Comparison of ENCODE assay signal across 1 cellular context in the genomic region with DNA sequence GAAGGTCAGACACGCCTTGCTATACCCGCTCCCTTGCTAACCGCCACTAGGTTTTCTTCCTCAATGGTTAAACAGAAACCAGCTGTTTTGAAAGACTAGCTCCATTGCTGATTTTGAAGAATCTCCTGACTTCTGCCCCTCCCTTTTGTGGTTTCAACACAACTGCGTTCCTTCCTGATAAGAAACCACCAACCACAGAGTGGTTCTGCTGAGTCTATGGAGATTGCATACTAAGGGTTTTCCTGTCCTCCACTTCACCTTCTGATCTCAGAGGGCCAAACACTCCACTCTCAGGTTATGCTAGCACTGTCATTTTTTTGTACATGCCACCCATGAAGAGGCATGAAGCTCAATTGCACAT.
A peak's percentile ranks its signal among the peaks of the same experiment; 100 is the strongest.
TF ChIP-seq lines count a peak whose summit lies in the region.

No MANE protein-coding gene starts in this region.

TF ChIP-seq in K562, 482 proteins besides CTCF, POLR2A, EP300 and RAD21 (continued from another document and continues in another):
- TF ChIP-seq, protein P1, sequence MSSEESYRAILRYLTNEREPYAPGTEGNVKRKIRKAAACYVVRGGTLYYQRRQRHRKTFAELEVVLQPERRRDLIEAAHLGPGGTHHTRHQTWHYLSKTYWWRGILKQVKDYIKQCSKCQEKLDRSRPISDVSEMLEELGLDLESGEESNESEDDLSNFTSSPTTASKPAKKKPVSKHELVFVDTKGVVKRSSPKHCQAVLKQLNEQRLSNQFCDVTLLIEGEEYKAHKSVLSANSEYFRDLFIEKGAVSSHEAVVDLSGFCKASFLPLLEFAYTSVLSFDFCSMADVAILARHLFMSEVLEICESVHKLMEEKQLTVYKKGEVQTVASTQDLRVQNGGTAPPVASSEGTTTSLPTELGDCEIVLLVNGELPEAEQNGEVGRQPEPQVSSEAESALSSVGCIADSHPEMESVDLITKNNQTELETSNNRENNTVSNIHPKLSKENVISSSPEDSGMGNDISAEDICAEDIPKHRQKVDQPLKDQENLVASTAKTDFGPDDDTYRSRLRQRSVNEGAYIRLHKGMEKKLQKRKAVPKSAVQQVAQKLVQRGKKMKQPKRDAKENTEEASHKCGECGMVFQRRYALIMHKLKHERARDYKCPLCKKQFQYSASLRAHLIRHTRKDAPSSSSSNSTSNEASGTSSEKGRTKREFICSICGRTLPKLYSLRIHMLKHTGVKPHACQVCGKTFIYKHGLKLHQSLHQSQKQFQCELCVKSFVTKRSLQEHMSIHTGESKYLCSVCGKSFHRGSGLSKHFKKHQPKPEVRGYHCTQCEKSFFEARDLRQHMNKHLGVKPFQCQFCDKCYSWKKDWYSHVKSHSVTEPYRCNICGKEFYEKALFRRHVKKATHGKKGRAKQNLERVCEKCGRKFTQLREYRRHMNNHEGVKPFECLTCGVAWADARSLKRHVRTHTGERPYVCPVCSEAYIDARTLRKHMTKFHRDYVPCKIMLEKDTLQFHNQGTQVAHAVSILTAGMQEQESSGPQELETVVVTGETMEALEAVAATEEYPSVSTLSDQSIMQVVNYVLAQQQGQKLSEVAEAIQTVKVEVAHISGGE (CRISPR knock-in tag; IDR thresholded peaks at IDR 0.05) = no peak
- TF ChIP-seq FOXA1 (IDR thresholded peaks at IDR 0.05; ENCODE audit: borderline replicate concordance) = no peak
- TF ChIP-seq, protein P2, sequence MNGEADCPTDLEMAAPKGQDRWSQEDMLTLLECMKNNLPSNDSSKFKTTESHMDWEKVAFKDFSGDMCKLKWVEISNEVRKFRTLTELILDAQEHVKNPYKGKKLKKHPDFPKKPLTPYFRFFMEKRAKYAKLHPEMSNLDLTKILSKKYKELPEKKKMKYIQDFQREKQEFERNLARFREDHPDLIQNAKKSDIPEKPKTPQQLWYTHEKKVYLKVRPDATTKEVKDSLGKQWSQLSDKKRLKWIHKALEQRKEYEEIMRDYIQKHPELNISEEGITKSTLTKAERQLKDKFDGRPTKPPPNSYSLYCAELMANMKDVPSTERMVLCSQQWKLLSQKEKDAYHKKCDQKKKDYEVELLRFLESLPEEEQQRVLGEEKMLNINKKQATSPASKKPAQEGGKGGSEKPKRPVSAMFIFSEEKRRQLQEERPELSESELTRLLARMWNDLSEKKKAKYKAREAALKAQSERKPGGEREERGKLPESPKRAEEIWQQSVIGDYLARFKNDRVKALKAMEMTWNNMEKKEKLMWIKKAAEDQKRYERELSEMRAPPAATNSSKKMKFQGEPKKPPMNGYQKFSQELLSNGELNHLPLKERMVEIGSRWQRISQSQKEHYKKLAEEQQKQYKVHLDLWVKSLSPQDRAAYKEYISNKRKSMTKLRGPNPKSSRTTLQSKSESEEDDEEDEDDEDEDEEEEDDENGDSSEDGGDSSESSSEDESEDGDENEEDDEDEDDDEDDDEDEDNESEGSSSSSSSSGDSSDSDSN (IDR thresholded peaks at IDR 0.05; ENCODE audit: borderline replicate concordance in 1 of 2, low read depth in 2 of 2, low read length in 2 of 2) = no peak
- TF ChIP-seq, protein P3, sequence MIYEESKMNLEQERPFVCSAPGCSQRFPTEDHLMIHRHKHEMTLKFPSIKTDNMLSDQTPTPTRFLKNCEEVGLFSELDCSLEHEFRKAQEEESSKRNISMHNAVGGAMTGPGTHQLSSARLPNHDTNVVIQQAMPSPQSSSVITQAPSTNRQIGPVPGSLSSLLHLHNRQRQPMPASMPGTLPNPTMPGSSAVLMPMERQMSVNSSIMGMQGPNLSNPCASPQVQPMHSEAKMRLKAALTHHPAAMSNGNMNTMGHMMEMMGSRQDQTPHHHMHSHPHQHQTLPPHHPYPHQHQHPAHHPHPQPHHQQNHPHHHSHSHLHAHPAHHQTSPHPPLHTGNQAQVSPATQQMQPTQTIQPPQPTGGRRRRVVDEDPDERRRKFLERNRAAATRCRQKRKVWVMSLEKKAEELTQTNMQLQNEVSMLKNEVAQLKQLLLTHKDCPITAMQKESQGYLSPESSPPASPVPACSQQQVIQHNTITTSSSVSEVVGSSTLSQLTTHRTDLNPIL (CRISPR knock-in tag; IDR thresholded peaks at IDR 0.05) = no peak
- TF ChIP-seq ZNF324 (CRISPR knock-in tag; IDR thresholded peaks at IDR 0.05) = no peak
- TF ChIP-seq, protein P4, sequence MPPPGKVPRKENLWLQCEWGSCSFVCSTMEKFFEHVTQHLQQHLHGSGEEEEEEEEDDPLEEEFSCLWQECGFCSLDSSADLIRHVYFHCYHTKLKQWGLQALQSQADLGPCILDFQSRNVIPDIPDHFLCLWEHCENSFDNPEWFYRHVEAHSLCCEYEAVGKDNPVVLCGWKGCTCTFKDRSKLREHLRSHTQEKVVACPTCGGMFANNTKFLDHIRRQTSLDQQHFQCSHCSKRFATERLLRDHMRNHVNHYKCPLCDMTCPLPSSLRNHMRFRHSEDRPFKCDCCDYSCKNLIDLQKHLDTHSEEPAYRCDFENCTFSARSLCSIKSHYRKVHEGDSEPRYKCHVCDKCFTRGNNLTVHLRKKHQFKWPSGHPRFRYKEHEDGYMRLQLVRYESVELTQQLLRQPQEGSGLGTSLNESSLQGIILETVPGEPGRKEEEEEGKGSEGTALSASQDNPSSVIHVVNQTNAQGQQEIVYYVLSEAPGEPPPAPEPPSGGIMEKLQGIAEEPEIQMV (tag; conservative IDR thresholded peaks at IDR 0.05; ENCODE audit: low read depth) = no peak
- 0 out of 2 replicates have a peak, but pooled peaks have one; percentile 61 for TF ChIP-seq ZKSCAN8 (CRISPR knock-in tag; IDR thresholded peaks at IDR 0.05)
- TF ChIP-seq, protein P5, sequence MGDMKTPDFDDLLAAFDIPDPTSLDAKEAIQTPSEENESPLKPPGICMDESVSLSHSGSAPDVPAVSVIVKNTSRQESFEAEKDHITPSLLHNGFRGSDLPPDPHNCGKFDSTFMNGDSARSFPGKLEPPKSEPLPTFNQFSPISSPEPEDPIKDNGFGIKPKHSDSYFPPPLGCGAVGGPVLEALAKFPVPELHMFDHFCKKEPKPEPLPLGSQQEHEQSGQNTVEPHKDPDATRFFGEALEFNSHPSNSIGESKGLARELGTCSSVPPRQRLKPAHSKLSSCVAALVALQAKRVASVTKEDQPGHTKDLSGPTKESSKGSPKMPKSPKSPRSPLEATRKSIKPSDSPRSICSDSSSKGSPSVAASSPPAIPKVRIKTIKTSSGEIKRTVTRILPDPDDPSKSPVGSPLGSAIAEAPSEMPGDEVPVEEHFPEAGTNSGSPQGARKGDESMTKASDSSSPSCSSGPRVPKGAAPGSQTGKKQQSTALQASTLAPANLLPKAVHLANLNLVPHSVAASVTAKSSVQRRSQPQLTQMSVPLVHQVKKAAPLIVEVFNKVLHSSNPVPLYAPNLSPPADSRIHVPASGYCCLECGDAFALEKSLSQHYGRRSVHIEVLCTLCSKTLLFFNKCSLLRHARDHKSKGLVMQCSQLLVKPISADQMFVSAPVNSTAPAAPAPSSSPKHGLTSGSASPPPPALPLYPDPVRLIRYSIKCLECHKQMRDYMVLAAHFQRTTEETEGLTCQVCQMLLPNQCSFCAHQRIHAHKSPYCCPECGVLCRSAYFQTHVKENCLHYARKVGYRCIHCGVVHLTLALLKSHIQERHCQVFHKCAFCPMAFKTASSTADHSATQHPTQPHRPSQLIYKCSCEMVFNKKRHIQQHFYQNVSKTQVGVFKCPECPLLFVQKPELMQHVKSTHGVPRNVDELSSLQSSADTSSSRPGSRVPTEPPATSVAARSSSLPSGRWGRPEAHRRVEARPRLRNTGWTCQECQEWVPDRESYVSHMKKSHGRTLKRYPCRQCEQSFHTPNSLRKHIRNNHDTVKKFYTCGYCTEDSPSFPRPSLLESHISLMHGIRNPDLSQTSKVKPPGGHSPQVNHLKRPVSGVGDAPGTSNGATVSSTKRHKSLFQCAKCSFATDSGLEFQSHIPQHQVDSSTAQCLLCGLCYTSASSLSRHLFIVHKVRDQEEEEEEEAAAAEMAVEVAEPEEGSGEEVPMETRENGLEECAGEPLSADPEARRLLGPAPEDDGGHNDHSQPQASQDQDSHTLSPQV (IDR thresholded peaks at IDR 0.05) = no peak
- TF ChIP-seq ZNF253 (CRISPR knock-in tag; conservative IDR thresholded peaks at IDR 0.05) = no peak
- no peak for TF ChIP-seq NCOA4 (IDR thresholded peaks at IDR 0.05; ENCODE audit: partially characterized antibody)
- TF ChIP-seq ZBTB8A (IDR thresholded peaks at IDR 0.05; ENCODE audit: partially characterized antibody) = no peak
- TF ChIP-seq PML (IDR thresholded peaks at IDR 0.05; ENCODE audit: low read length) = peak; percentile 94
- no peak for TF ChIP-seq OTX1 (CRISPR knock-in tag; IDR thresholded peaks at IDR 0.05)
- no peak for TF ChIP-seq ZNF445 (CRISPR knock-in tag; IDR thresholded peaks at IDR 0.05; ENCODE audit: low read depth)
- TF ChIP-seq, protein P6, sequence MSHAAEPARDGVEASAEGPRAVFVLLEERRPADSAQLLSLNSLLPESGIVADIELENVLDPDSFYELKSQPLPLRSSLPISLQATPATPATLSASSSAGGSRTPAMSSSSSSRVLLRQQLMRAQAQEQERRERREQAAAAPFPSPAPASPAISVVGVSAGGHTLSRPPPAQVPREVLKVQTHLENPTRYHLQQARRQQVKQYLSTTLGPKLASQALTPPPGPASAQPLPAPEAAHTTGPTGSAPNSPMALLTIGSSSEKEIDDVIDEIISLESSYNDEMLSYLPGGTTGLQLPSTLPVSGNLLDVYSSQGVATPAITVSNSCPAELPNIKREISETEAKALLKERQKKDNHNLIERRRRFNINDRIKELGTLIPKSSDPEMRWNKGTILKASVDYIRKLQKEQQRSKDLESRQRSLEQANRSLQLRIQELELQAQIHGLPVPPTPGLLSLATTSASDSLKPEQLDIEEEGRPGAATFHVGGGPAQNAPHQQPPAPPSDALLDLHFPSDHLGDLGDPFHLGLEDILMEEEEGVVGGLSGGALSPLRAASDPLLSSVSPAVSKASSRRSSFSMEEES (CRISPR knock-in tag; IDR thresholded peaks at IDR 0.05) = no peak
- TF ChIP-seq, protein P7, sequence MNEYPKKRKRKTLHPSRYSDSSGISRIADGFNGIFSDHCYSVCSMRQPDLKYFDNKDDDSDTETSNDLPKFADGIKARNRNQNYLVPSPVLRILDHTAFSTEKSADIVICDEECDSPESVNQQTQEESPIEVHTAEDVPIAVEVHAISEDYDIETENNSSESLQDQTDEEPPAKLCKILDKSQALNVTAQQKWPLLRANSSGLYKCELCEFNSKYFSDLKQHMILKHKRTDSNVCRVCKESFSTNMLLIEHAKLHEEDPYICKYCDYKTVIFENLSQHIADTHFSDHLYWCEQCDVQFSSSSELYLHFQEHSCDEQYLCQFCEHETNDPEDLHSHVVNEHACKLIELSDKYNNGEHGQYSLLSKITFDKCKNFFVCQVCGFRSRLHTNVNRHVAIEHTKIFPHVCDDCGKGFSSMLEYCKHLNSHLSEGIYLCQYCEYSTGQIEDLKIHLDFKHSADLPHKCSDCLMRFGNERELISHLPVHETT (CRISPR knock-in tag; conservative IDR thresholded peaks at IDR 0.05 in 1 of 2, IDR thresholded peaks at IDR 0.05 in 1 of 2) = peak in 1 of 2 experiments; percentile 82; a peak in 2 of 4 replicates
- no peak for TF ChIP-seq CCAR2 (IDR thresholded peaks at IDR 0.05; ENCODE audit: low read depth, low read length)
- peak; percentile 68; the same call in 1 of the 2 replicates for TF ChIP-seq CREM (IDR thresholded peaks at IDR 0.05; ENCODE audit: low read depth)
- no peak for TF ChIP-seq ADNP (tag; IDR thresholded peaks at IDR 0.05)
- no peak for TF ChIP-seq KAT7 (CRISPR knock-in tag; IDR thresholded peaks at IDR 0.05; ENCODE audit: borderline replicate concordance)
- TF ChIP-seq BRD4 (IDR thresholded peaks at IDR 0.05) = no peak
- TF ChIP-seq ZNF3 (CRISPR knock-in tag; IDR thresholded peaks at IDR 0.05) = no peak
- TF ChIP-seq, protein P8, sequence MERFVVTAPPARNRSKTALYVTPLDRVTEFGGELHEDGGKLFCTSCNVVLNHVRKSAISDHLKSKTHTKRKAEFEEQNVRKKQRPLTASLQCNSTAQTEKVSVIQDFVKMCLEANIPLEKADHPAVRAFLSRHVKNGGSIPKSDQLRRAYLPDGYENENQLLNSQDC (CRISPR knock-in tag; IDR thresholded peaks at IDR 0.05) = no peak
- no peak for TF ChIP-seq BRF1 (IDR thresholded peaks at IDR 0.05; ENCODE audit: borderline replicate concordance, extremely low read depth, insufficient read length)
- peak; percentile 94 for TF ChIP-seq SOX6 (IDR thresholded peaks at IDR 0.05)
- TF ChIP-seq LARP7 (IDR thresholded peaks at IDR 0.05) = no peak
- TF ChIP-seq, protein P9, sequence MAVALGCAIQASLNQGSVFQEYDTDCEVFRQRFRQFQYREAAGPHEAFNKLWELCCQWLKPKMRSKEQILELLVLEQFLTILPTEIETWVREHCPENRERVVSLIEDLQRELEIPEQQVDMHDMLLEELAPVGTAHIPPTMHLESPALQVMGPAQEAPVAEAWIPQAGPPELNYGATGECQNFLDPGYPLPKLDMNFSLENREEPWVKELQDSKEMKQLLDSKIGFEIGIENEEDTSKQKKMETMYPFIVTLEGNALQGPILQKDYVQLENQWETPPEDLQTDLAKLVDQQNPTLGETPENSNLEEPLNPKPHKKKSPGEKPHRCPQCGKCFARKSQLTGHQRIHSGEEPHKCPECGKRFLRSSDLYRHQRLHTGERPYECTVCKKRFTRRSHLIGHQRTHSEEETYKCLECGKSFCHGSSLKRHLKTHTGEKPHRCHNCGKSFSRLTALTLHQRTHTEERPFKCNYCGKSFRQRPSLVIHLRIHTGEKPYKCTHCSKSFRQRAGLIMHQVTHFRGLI (CRISPR knock-in tag; IDR thresholded peaks at IDR 0.05) = no peak
- no peak for TF ChIP-seq CSDE1 (IDR thresholded peaks at IDR 0.05)
- no peak for TF ChIP-seq ZNF41 (CRISPR knock-in tag; conservative IDR thresholded peaks at IDR 0.05)
- TF ChIP-seq KDM5B (IDR thresholded peaks at IDR 0.05; ENCODE audit: insufficient replicate concordance, low read depth, low read length) = no peak
- TF ChIP-seq ZNF584 (CRISPR knock-in tag; IDR thresholded peaks at IDR 0.05; ENCODE audit: low read depth) = peak; percentile 72; the same call in 1 of the 2 replicates
- no peak for TF ChIP-seq TCF7L2 (IDR thresholded peaks at IDR 0.05; ENCODE audit: low read depth, low read length)
- TF ChIP-seq RBM34 (IDR thresholded peaks at IDR 0.05; ENCODE audit: borderline replicate concordance, insufficient read depth, low read length) = no peak
- no peak for TF ChIP-seq HMG20B (CRISPR knock-in tag; IDR thresholded peaks at IDR 0.05)
- TF ChIP-seq CEBPB (tag; IDR thresholded peaks at IDR 0.05) = peak; percentile 94
- TF ChIP-seq, protein P10, sequence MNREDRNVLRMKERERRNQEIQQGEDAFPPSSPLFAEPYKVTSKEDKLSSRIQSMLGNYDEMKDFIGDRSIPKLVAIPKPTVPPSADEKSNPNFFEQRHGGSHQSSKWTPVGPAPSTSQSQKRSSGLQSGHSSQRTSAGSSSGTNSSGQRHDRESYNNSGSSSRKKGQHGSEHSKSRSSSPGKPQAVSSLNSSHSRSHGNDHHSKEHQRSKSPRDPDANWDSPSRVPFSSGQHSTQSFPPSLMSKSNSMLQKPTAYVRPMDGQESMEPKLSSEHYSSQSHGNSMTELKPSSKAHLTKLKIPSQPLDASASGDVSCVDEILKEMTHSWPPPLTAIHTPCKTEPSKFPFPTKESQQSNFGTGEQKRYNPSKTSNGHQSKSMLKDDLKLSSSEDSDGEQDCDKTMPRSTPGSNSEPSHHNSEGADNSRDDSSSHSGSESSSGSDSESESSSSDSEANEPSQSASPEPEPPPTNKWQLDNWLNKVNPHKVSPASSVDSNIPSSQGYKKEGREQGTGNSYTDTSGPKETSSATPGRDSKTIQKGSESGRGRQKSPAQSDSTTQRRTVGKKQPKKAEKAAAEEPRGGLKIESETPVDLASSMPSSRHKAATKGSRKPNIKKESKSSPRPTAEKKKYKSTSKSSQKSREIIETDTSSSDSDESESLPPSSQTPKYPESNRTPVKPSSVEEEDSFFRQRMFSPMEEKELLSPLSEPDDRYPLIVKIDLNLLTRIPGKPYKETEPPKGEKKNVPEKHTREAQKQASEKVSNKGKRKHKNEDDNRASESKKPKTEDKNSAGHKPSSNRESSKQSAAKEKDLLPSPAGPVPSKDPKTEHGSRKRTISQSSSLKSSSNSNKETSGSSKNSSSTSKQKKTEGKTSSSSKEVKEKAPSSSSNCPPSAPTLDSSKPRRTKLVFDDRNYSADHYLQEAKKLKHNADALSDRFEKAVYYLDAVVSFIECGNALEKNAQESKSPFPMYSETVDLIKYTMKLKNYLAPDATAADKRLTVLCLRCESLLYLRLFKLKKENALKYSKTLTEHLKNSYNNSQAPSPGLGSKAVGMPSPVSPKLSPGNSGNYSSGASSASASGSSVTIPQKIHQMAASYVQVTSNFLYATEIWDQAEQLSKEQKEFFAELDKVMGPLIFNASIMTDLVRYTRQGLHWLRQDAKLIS (CRISPR knock-in tag; IDR thresholded peaks at IDR 0.05) = no peak
